Comparison of ENCODE assay signal across 33 cellular contexts in the genomic region with DNA sequence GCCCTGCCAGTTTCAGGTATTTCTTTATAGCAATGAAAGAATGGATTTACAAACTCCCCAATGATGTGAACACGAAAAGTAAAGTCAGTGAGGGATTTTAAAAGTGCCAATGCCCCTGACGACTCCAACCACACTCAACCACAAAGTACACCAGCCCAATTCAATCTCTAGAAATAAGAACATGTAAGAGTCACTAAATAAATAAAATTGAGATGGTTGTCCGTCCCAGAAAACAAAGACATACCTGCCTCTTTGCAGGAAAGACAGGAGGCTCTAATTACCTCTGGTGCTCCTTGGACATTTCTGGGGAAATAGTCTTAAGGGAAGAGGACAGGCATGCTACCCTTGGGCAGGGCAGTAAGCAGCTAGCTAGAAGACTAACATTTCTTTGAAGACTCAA.
"Had no signal": no experiment of that assay in that cellular context is flagged by ENCODE, and none has a peak within 500 bp of the region (broad histone marks: within the 10 kb centered on the region; RNA-seq: fewer than 3 reads in every experiment).

No MANE protein-coding gene starts in this region.

- H3K4me3 ChIP-seq: MG63 had no signal

- H3K27ac ChIP-seq: KMS-11 had no signal

- DNase-seq: Karpas-422, Kasumi-1, MG63, MM.1S, MV-4-11, NCI-H1048, NCI-H1092, NCI-H1092 treated with DMSO at 0.1 percent for 48 hours, NCI-H1105, NCI-H1105 treated with DMSO at 0.1 percent for 48 hours, NCI-H1417, NCI-H1417 treated with DMSO at 0.1 percent for 48 hours, NCI-H1436, NCI-H1436 treated with DMSO at 0.1 percent for 48 hours, NCI-H1694, NCI-H1694 treated with DMSO at 0.1 percent for 48 hours, NCI-H187, NCI-H187 treated with DMSO at 0.1 percent for 48 hours, NCI-H1930, NCI-H2029, NCI-H2029 treated with DMSO at 0.1 percent for 48 hours, NCI-H2081, NCI-H2081 treated with DMSO at 0.1 percent for 48 hours, NCI-H2107, NCI-H2171, NCI-H2171 treated with DMSO at 0.1 percent for 48 hours, NCI-H2227 treated with DMSO at 0.1 percent for 48 hours, NCI-H226, NCI-H345, NCI-H446, NCI-H446 treated with DMSO at 0.1 percent for 48 hours, NCI-H510A had no signal

- H3K36me3 ChIP-seq: MG63 had no signal

- H3K27me3 ChIP-seq: MG63 had no signal

- H3K9ac ChIP-seq: KMS-11 had no signal

- H3K4me2 ChIP-seq: KMS-11 had no signal
